In genomic region chr17:82077617-82078358, GRCh38 we compare ENCODE assay signal across 12 cellular contexts. TPM values are rescaled to one million over a fixed set of nuclear protein-coding genes. Genes with fewer than 3 reads are reported as not detected.
DNase-seq lines count a peak whose midpoint lies in the region; ATAC-seq, FAIRE-seq and TF ChIP-seq lines count a peak whose summit lies in the region.
"Had no signal": no experiment of that assay in that cellular context is flagged by ENCODE, and none has a peak within 500 bp of the region (broad histone marks: within the 10 kb centered on the region; RNA-seq: fewer than 3 reads in every experiment).

No MANE protein-coding gene starts in this region.

- no peak overlapping the region for H3K27ac Mint-ChIP-seq in neural progenitor cell
- H3K27ac Mint-ChIP-seq: activated naive CD8-positive, alpha-beta T cell; CD4-positive, CD25-positive, alpha-beta regulatory T cell had no signal

- H3K79me2 ChIP-seq in neural progenitor cell (ENCODE audit: low read depth), result no peaks in the 10 kb centered on the region

- no peak for FAIRE-seq in GM12892 (lab: Jason Lieb, UNC)

- no peak overlapping the region for H3K9ac ChIP-seq in neural progenitor cell

- DNase-seq in GM12892 (ENCODE audit: insufficient read length) (no peak), brain microvascular endothelial cell (no peak), neural progenitor cell (ENCODE audit: low spot score) (peak; percentile 41), GDM1 (lab: John Stamatoyannopoulos, UW) (no peak)
- DNase-seq: CD4-positive, CD25-positive, alpha-beta regulatory T cell; KBM-7; NCI-H187 treated with DMSO at 0.1 percent for 48 hours; OCI-M1 had no signal

- H3K9me3 ChIP-seq in neural progenitor cell (ENCODE audit: low read depth), result no peaks in the 10 kb centered on the region
- H3K9me3 ChIP-seq: HAP-1 had no signal

- H3F3A ChIP-seq in neural progenitor cell (ENCODE audit: low read depth), result peaks cover 37% of the 10 kb centered on the region

- H3K4me2 ChIP-seq in neural progenitor cell, result no peak overlapping the region

- H2AFZ ChIP-seq in neural progenitor cell (replicated peaks), result no peak overlapping the region

- H3K4me1 ChIP-seq in neural progenitor cell, result no peaks in the 10 kb centered on the region
- H3K4me1 ChIP-seq: HAP-1 had no signal

- H3K27me3 Mint-ChIP-seq in neural progenitor cell (ENCODE audit: insufficient read depth, low read depth), result peaks cover 2% of the 10 kb centered on the region
- H3K27me3 Mint-ChIP-seq: activated naive CD8-positive, alpha-beta T cell had no signal

- peak; percentile 7 for TF ChIP-seq CTCF in brain microvascular endothelial cell (IDR thresholded peaks at IDR 0.05; ENCODE audit: low read depth, low read length, missing control alignments)
- TF ChIP-seq CTCF in neural progenitor cell (IDR thresholded peaks at IDR 0.05), result peak; percentile 7

- ATAC-seq in GM19351 (IDR thresholded peaks at IDR 0.05; ENCODE audit: unreplicated experiment) (no peak), GM18870 (IDR thresholded peaks at IDR 0.05; ENCODE audit: unreplicated experiment) (no peak)

- peaks cover 2% of the 10 kb centered on the region for H3K4me1 Mint-ChIP-seq in neural progenitor cell
- H3K4me1 Mint-ChIP-seq: CD4-positive, CD25-positive, alpha-beta regulatory T cell had no signal

- peaks cover 42% of the 10 kb centered on the region for H4K20me1 ChIP-seq in neural progenitor cell (ENCODE audit: low read depth)

- H3K27me3 ChIP-seq in brain microvascular endothelial cell (replicated peaks) (no peaks in the 10 kb centered on the region), neural progenitor cell (peaks cover 19% of the 10 kb centered on the region)

- H3K4me3 ChIP-seq in brain microvascular endothelial cell (ENCODE audit: low read depth, low read length) (no peak overlapping the region), neural progenitor cell (no peak overlapping the region)
- H3K4me3 ChIP-seq: HAP-1 had no signal

- 0 out of 2 replicates have a peak, but pooled peaks have one; percentile 9 for TF ChIP-seq POLR2A in GM12892 (IDR thresholded peaks at IDR 0.05; ENCODE audit: low read depth, low read length)

- no peak overlapping the region for H3K27ac ChIP-seq in brain microvascular endothelial cell
- H3K27ac ChIP-seq in neural progenitor cell, result peak overlapping the region; percentile 34

- no peaks in the 10 kb centered on the region for H3K9me3 Mint-ChIP-seq in neural progenitor cell
- H3K9me3 Mint-ChIP-seq: CD4-positive, CD25-positive, alpha-beta regulatory T cell had no signal

- peaks cover 5% of the 10 kb centered on the region for H3K36me3 Mint-ChIP-seq in neural progenitor cell
- H3K36me3 Mint-ChIP-seq: CD4-positive, CD25-positive, alpha-beta regulatory T cell had no signal

- H3K36me3 ChIP-seq in brain microvascular endothelial cell (replicated peaks) (peaks cover 55% of the 10 kb centered on the region), neural progenitor cell (no peaks in the 10 kb centered on the region)

- H3K4me3 Mint-ChIP-seq in neural progenitor cell, result no peak overlapping the region
- H3K4me3 Mint-ChIP-seq: activated naive CD8-positive, alpha-beta T cell; CD4-positive, CD25-positive, alpha-beta regulatory T cell had no signal

- in situ Hi-C loops in brain microvascular endothelial cell (cut with HindIII; ENCODE audit: low pct_ligation_motif_present, low sequenced_read_pairs), result no loop called here

RNA-seq across cellular contexts. Expression of gene DUS1L, which starts 12.2 kb away (rescaled TPM):
- polyA plus RNA-seq in GM12892 (2012; ENCODE audit: missing spikeins), result 72.0 TPM
- total RNA-seq in neural progenitor cell (ENCODE audit: low replicate concordance), result 54.5 and 76.6 TPM in 2 replicates

RNA-seq across cellular contexts. Expression of gene FASN, which starts 20.2 kb away (rescaled TPM):
- polyA plus RNA-seq in GM12892 (2012; ENCODE audit: missing spikeins), result 18.8 TPM
- total RNA-seq in neural progenitor cell (ENCODE audit: low replicate concordance), result 77.9 and 266 TPM in 2 replicates

RNA-seq across cellular contexts. Expression of gene GPS1, which starts 26.1 kb away (rescaled TPM):
- polyA plus RNA-seq in GM12892 (2012; ENCODE audit: missing spikeins), result 34.6 TPM
- total RNA-seq in neural progenitor cell (ENCODE audit: low replicate concordance), result 86.6 and 174 TPM in 2 replicates

RNA-seq across cellular contexts. Expression of gene RFNG, which starts 26.2 kb away (rescaled TPM):
- 7.1 TPM for polyA plus RNA-seq in GM12892 (2012; ENCODE audit: missing spikeins)
- 13.6 and 41.0 TPM in 2 replicates for total RNA-seq in neural progenitor cell (ENCODE audit: low replicate concordance)

RNA-seq across cellular contexts. Expression of gene DCXR, which starts 40.3 kb away (rescaled TPM):
- polyA plus RNA-seq in GM12892 (2012; ENCODE audit: missing spikeins), result 55.0 TPM
- total RNA-seq in neural progenitor cell (ENCODE audit: low replicate concordance), result 36.5 and 64.9 TPM in 2 replicates
